In genomic region chr11:13923716-13924650, GRCh38 we compare ENCODE assay signal across 10 cellular contexts. TPM values are rescaled to one million over a fixed set of nuclear protein-coding genes. Genes with fewer than 3 reads are reported as not detected.
DNase-seq lines count a peak whose midpoint lies in the region; ATAC-seq, FAIRE-seq and TF ChIP-seq lines count a peak whose summit lies in the region.
"Had no signal": no experiment of that assay in that cellular context is flagged by ENCODE, and none has a peak within 500 bp of the region (broad histone marks: within the 10 kb centered on the region; RNA-seq: fewer than 3 reads in every experiment).

No MANE protein-coding gene starts in this region.

- dilution Hi-C loops in keratinocyte (cut with MboI; ENCODE audit: extremely low pct_ligation_motif_present, low sequenced_read_pairs): no loop called here

- FAIRE-seq in keratinocyte (lab: Jason Lieb, UNC): no peak

- no peaks in the 10 kb centered on the region for H3K27me3 ChIP-seq in CD4-positive, alpha-beta T cell (ENCODE audit: control insufficient read depth, insufficient read depth, low read length)
- H3K27me3 ChIP-seq in keratinocyte (ENCODE audit: control insufficient read depth, extremely low read depth, insufficient read depth, low read length): peaks cover 4% of the 10 kb centered on the region
- H3K27me3 ChIP-seq: neutrophil had no signal

- DNase-seq in CD4-positive, alpha-beta T cell: peak in 8 of 10 experiments; percentile 3 to 26 (median 19)
- no peak for DNase-seq in T-helper 2 cell treated with Interferon-gamma antibody and Interleukin-4, amounts not matched to agents 5 μg/mL and 100 μg/mL, for 36 hours (ENCODE audit: low spot score)
- DNase-seq in keratinocyte (ENCODE audit: low read depth, low spot score): no peak
- DNase-seq in DMS79 treated with DMSO at 0.1 percent for 48 hours (lab: John Stamatoyannopoulos, UW): no peak
- no peak for DNase-seq in NCI-H2107 (lab: John Stamatoyannopoulos, UW)
- no peak for DNase-seq in NCI-H2029 treated with DMSO at 0.1 percent for 48 hours (lab: John Stamatoyannopoulos, UW)

- ATAC-seq in CD4-positive, alpha-beta T cell (ENCODE audit: poor library complexity): peak; percentile 90
- ATAC-seq in GM21576 (IDR thresholded peaks at IDR 0.05; ENCODE audit: unreplicated experiment) (peak; percentile 60), GM18868 (IDR thresholded peaks at IDR 0.05; ENCODE audit: unreplicated experiment) (no peak)

- H3K27me3 Mint-ChIP-seq in CD4-positive, alpha-beta T cell: no peaks in the 10 kb centered on the region
- peaks cover 16% of the 10 kb centered on the region for H3K27me3 Mint-ChIP-seq in T-helper 2 cell treated with Interferon-gamma antibody and Interleukin-4, amounts not matched to agents 5 μg/mL and 100 μg/mL, for 36 hours (ENCODE audit: low read depth)

- peak overlapping the region; percentile 83 for H3K4me3 Mint-ChIP-seq in CD4-positive, alpha-beta T cell
- peak overlapping the region; percentile 81 for H3K4me3 Mint-ChIP-seq in T-helper 2 cell treated with Interferon-gamma antibody and Interleukin-4, amounts not matched to agents 5 μg/mL and 100 μg/mL, for 36 hours

- H3K9ac ChIP-seq in keratinocyte (ENCODE audit: control insufficient read depth, extremely low read depth, insufficient read depth, low read length): no peak overlapping the region

- no peaks in the 10 kb centered on the region for H3K9me3 ChIP-seq in CD4-positive, alpha-beta T cell (ENCODE audit: control insufficient read depth, low read length)
- H3K9me3 ChIP-seq in keratinocyte (ENCODE audit: control insufficient read depth, low read depth, low read length): no peaks in the 10 kb centered on the region
- H3K9me3 ChIP-seq: neutrophil had no signal

- peak overlapping the region; percentile 12 for H3K4me2 ChIP-seq in keratinocyte (ENCODE audit: control insufficient read depth, extremely low read depth, insufficient read depth, low read depth, low read length)

- H3K36me3 Mint-ChIP-seq in CD4-positive, alpha-beta T cell (ENCODE audit: low read depth): no peaks in the 10 kb centered on the region
- peaks cover 25% of the 10 kb centered on the region for H3K36me3 Mint-ChIP-seq in T-helper 2 cell treated with Interferon-gamma antibody and Interleukin-4, amounts not matched to agents 5 μg/mL and 100 μg/mL, for 36 hours (ENCODE audit: low read depth)

- no peaks in the 10 kb centered on the region for H3K36me3 ChIP-seq in keratinocyte (ENCODE audit: control insufficient read depth in 2 of 2, extremely low read depth in 1 of 2, insufficient read depth in 2 of 2, low read length in 2 of 2)
- H3K36me3 ChIP-seq: neutrophil had no signal

- H3K27ac ChIP-seq in CD4-positive, alpha-beta T cell (ENCODE audit: low read depth, low read length): peak overlapping the region; percentile 42
- H3K27ac ChIP-seq in keratinocyte (ENCODE audit: control insufficient read depth, insufficient read depth, low read length): no peak overlapping the region
- H3K27ac ChIP-seq: neutrophil, VCaP had no signal

- no peak overlapping the region for H2AFZ ChIP-seq in keratinocyte (ENCODE audit: control insufficient read depth, low read length)

- H3K9me1 ChIP-seq in keratinocyte (ENCODE audit: control insufficient read depth, extremely low read depth, insufficient read depth, low read length): no peaks in the 10 kb centered on the region

- no peak for TF ChIP-seq CTCF in CD4-positive, alpha-beta T cell (IDR thresholded peaks at IDR 0.05)
- no peak for TF ChIP-seq CTCF in keratinocyte (optimal IDR thresholded peaks at IDR 0.05 in 1 of 3, IDR thresholded peaks at IDR 0.05 in 1 of 3, conservative IDR thresholded peaks at IDR 0.05 in 1 of 3; ENCODE audit: extremely low read depth in 1 of 3, insufficient read depth in 2 of 3, low read length in 3 of 3)

- H3K4me3 ChIP-seq in keratinocyte (ENCODE audit: control insufficient read depth in 2 of 3, extremely low read depth in 1 of 3, insufficient read depth in 2 of 3, low read depth in 1 of 3, low read length in 3 of 3): no peak overlapping the region

- H3K27ac Mint-ChIP-seq in CD4-positive, alpha-beta T cell: peak overlapping the region; percentile 95
- H3K27ac Mint-ChIP-seq in T-helper 2 cell treated with Interferon-gamma antibody and Interleukin-4, amounts not matched to agents 5 μg/mL and 100 μg/mL, for 36 hours: peak overlapping the region; percentile 95

- no peaks in the 10 kb centered on the region for H4K20me1 ChIP-seq in keratinocyte (ENCODE audit: control insufficient read depth, extremely low read depth, insufficient read depth, low read length)

- peaks cover 70% of the 10 kb centered on the region for H3K4me1 Mint-ChIP-seq in CD4-positive, alpha-beta T cell (ENCODE audit: low read depth)
- H3K4me1 Mint-ChIP-seq in T-helper 2 cell treated with Interferon-gamma antibody and Interleukin-4, amounts not matched to agents 5 μg/mL and 100 μg/mL, for 36 hours (ENCODE audit: low read depth): peaks cover 49% of the 10 kb centered on the region

- POLR2A ChIA-PET in CD4-positive, alpha-beta T cell (lab: Charles Lee): interaction anchor here (0.6 to 4.7 kb wide), 8 partner anchors 16 to 55 kb away, joined by 3 to 44 read pairs (median 6); no protein-coding TSS in a partner anchor

- CTCF ChIA-PET in CD4-positive, alpha-beta T cell (lab: Charles Lee): no interaction called here

- H3K79me2 ChIP-seq in keratinocyte (ENCODE audit: control insufficient read depth, insufficient read depth, low read length): no peaks in the 10 kb centered on the region

- H3K4me1 ChIP-seq in keratinocyte (ENCODE audit: control insufficient read depth, extremely low read depth, insufficient read depth, low read length): peaks cover 18% of the 10 kb centered on the region

- intact Hi-C loops in CD4-positive, alpha-beta T cell (cut with DNase I, micrococcal nuclease): loop anchor here in 1 of 2 experiments (2.0 kb wide), 2 partner anchors 15 to 55 kb away; no protein-coding TSS in a partner anchor

- peaks cover 2% of the 10 kb centered on the region for H3K9me3 Mint-ChIP-seq in CD4-positive, alpha-beta T cell
- peaks cover 18% of the 10 kb centered on the region for H3K9me3 Mint-ChIP-seq in T-helper 2 cell treated with Interferon-gamma antibody and Interleukin-4, amounts not matched to agents 5 μg/mL and 100 μg/mL, for 36 hours

RNA-seq across cellular contexts. Expression of gene SPON1, which starts 38.5 kb away (rescaled TPM):
- total RNA-seq in CD4-positive, alpha-beta T cell: 1 to 10 TPM; 2.1 to 2.2 TPM
- not detected in 3 replicates for polyA plus RNA-seq in keratinocyte
- polyA plus RNA-seq in keratinocyte (2011; ENCODE audit: low read depth): not detected
- not detected in 2 replicates for polyA plus RNA-seq in keratinocyte (2011; cell fraction: cytosol; rRNA removed)
- polyA plus RNA-seq in keratinocyte (2011; cell fraction: nucleus; rRNA removed): not detected in 2 replicates
- polyA plus RNA-seq in keratinocyte (2012; ENCODE audit: low replicate concordance): 0.74 and 0.92 TPM in 2 replicates
- polyA minus RNA-seq in keratinocyte: not detected in 3 replicates
- polyA minus RNA-seq in keratinocyte (2011; cell fraction: cytosol; rRNA and poly(A)+ RNA removed): not detected
- polyA minus RNA-seq in keratinocyte (2011; cell fraction: nucleus; rRNA and poly(A)+ RNA removed): not detected in 2 replicates

Comparison
In these comparisons a context has a peak if more than half of its experiments do, and no peak if none do; other contexts are left out.
1. DNase-seq: peak in CD4-positive, alpha-beta T cell (8 of 10); none in T-helper 2 cell treated with Interferon-gamma antibody and Interleukin-4, amounts not matched to agents 5 μg/mL and 100 μg/mL, for 36 hours (single experiment), keratinocyte (single experiment), DMS79 treated with DMSO at 0.1 percent for 48 hours (single experiment), NCI-H2107 (single experiment) and NCI-H2029 treated with DMSO at 0.1 percent for 48 hours (single experiment).